ENCODE assay signal across 13 cellular contexts in the genomic region with DNA sequence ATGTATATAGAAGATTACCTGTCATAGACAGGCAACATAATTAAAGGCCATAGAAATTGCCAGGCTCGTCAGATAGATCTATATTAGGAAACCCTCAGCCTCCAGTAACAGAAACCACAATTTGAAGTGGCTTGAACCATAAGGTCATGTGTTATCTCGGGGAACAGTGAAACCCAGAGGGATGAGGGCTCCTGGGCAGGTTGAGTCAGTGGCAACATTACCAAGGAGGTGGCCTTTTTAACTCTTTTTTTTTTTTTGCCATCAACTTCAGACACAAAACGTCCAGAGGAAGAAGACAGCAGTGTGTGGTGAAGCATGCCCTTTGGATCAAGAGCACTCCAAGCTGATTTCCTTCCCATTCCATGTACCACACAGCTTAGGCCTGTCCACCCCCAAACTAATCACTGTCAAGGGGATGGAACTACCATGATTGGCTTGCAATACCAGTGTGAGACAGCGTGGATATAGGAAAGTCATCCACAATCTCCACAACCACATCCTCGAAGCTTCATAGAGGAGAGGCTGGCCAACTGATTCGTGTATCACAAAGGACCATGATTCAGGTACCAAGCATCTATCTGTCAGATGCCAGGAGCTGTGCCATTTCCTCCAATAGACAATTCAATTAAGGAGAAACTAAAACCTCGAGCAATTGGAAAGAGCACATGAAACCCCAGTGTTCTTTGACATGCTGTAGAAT. TPM values are rescaled to one million over a fixed set of nuclear protein-coding genes. Genes with fewer than 3 reads are reported as not detected.
DNase-seq lines count a peak whose midpoint lies in the region; ATAC-seq lines count a peak whose summit lies in the region.
"Had no signal": no experiment of that assay in that cellular context is flagged by ENCODE, and none has a peak within 500 bp of the region (broad histone marks: within the 10 kb centered on the region; RNA-seq: fewer than 3 reads in every experiment).

No MANE protein-coding gene starts in this region.

- no peaks in the 10 kb centered on the region for H3K36me3 Mint-ChIP-seq in effector memory CD8-positive, alpha-beta T cell (ENCODE audit: insufficient read depth)

- intact Hi-C loops in sciatic nerve (cut with DNase I) = no loop called here

- DNase-seq in activated T-cell treated with anti-CD3 and anti-CD28 coated beads for 48 hours (ENCODE audit: low read depth) (peak; percentile 15), OCI-M1 (lab: John Stamatoyannopoulos, UW) (peak; percentile 43), sciatic nerve (ENCODE audit: low spot score) (peak; percentile 0), HPDE6-E6E7 (ENCODE audit: extremely low spot score) (no peak), GM19238 (ENCODE audit: insufficient read length, low spot score) (no peak), NCI-H1048 (lab: John Stamatoyannopoulos, UW) (no peak)
- DNase-seq in activated T-cell treated with anti-CD3 and anti-CD28 coated beads, Interleukin-2, amount 50 U/mL, for 1 hour = no peak
- no peak for DNase-seq in effector memory CD8-positive, alpha-beta T cell
- DNase-seq: AML-193, brain microvascular endothelial cell, NCI-H2029 treated with DMSO at 0.1 percent for 48 hours, trophoblast cell had no signal

- peaks cover 6 to 10% of the 10 kb centered on the region in 2 donors for H3K4me1 Mint-ChIP-seq in effector memory CD8-positive, alpha-beta T cell (ENCODE audit: low read depth in 2 of 2)

- H3K27me3 Mint-ChIP-seq in effector memory CD8-positive, alpha-beta T cell = peaks cover 60 to 84% of the 10 kb centered on the region in 2 donors

- no peak for ATAC-seq in effector memory CD8-positive, alpha-beta T cell (replicated peaks)
- ATAC-seq in sciatic nerve = no peak

- no peaks in the 10 kb centered on the region for H3K9me3 Mint-ChIP-seq in effector memory CD8-positive, alpha-beta T cell

- H3K27ac Mint-ChIP-seq in effector memory CD8-positive, alpha-beta T cell = no peak overlapping the region

- peak overlapping the region; percentile 57 to 77 for H3K4me3 Mint-ChIP-seq in effector memory CD8-positive, alpha-beta T cell

RNA-seq across cellular contexts. Expression of a gene that starts 1.0 kb away (rescaled TPM):
- total RNA-seq in sciatic nerve = 9.2 TPM

RNA-seq across cellular contexts. Expression of a gene that starts 22.9 kb away (rescaled TPM):
- total RNA-seq in sciatic nerve = 57.4 TPM

RNA-seq across cellular contexts. Expression of a gene that starts 34.3 kb away (rescaled TPM):
- 6.2 TPM for total RNA-seq in sciatic nerve

RNA-seq across cellular contexts. Expression of a gene that starts 34.3 kb away (rescaled TPM):
- not detected for total RNA-seq in sciatic nerve
- total RNA-seq: posterior vena cava had no signal

Comparison
In these comparisons a context has a peak if more than half of its experiments do, and no peak if none do; other contexts are left out.
1. DNase-seq: peak in activated T-cell treated with anti-CD3 and anti-CD28 coated beads for 48 hours (single experiment), OCI-M1 (single experiment) and sciatic nerve (single experiment); none in activated T-cell treated with anti-CD3 and anti-CD28 coated beads, Interleukin-2, amount 50 U/mL, for 1 hour (single experiment), effector memory CD8-positive, alpha-beta T cell (0 of 3), HPDE6-E6E7 (single experiment), GM19238 (single experiment) and NCI-H1048 (single experiment).